In genomic region chr13:71610876-71611275, GRCh38 we compare ENCODE assay signal across 1 cellular context.
TF ChIP-seq lines count a peak whose summit lies in the region.

No MANE protein-coding gene starts in this region.

TF ChIP-seq in GM23338, 12 proteins besides CTCF, POLR2A, EP300 and RAD21 (continued from another document):
- TF ChIP-seq ZNF462 (CRISPR knock-in tag; IDR thresholded peaks at IDR 0.05) = no peak
- TF ChIP-seq ZNF114 (CRISPR knock-in tag; IDR thresholded peaks at IDR 0.05) = no peak
- no peak for TF ChIP-seq STAT1 (IDR thresholded peaks at IDR 0.05; ENCODE audit: unreplicated experiment)
- TF ChIP-seq JUNB (IDR thresholded peaks at IDR 0.05; ENCODE audit: unreplicated experiment) = no peak
- TF ChIP-seq, protein P1, sequence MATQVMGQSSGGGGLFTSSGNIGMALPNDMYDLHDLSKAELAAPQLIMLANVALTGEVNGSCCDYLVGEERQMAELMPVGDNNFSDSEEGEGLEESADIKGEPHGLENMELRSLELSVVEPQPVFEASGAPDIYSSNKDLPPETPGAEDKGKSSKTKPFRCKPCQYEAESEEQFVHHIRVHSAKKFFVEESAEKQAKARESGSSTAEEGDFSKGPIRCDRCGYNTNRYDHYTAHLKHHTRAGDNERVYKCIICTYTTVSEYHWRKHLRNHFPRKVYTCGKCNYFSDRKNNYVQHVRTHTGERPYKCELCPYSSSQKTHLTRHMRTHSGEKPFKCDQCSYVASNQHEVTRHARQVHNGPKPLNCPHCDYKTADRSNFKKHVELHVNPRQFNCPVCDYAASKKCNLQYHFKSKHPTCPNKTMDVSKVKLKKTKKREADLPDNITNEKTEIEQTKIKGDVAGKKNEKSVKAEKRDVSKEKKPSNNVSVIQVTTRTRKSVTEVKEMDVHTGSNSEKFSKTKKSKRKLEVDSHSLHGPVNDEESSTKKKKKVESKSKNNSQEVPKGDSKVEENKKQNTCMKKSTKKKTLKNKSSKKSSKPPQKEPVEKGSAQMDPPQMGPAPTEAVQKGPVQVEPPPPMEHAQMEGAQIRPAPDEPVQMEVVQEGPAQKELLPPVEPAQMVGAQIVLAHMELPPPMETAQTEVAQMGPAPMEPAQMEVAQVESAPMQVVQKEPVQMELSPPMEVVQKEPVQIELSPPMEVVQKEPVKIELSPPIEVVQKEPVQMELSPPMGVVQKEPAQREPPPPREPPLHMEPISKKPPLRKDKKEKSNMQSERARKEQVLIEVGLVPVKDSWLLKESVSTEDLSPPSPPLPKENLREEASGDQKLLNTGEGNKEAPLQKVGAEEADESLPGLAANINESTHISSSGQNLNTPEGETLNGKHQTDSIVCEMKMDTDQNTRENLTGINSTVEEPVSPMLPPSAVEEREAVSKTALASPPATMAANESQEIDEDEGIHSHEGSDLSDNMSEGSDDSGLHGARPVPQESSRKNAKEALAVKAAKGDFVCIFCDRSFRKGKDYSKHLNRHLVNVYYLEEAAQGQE (IDR thresholded peaks at IDR 0.05; ENCODE audit: unreplicated experiment) = no peak
- TF ChIP-seq EZH2phosphoT487 (IDR thresholded peaks at IDR 0.05; ENCODE audit: unreplicated experiment) = no peak
- no peak for TF ChIP-seq ZNF331 (CRISPR knock-in tag; IDR thresholded peaks at IDR 0.05; ENCODE audit: low read depth)
TF ChIP-seq in GM23338: peak in this region for 0.
